ENCODE assay signal across 12 cellular contexts in the genomic region with DNA sequence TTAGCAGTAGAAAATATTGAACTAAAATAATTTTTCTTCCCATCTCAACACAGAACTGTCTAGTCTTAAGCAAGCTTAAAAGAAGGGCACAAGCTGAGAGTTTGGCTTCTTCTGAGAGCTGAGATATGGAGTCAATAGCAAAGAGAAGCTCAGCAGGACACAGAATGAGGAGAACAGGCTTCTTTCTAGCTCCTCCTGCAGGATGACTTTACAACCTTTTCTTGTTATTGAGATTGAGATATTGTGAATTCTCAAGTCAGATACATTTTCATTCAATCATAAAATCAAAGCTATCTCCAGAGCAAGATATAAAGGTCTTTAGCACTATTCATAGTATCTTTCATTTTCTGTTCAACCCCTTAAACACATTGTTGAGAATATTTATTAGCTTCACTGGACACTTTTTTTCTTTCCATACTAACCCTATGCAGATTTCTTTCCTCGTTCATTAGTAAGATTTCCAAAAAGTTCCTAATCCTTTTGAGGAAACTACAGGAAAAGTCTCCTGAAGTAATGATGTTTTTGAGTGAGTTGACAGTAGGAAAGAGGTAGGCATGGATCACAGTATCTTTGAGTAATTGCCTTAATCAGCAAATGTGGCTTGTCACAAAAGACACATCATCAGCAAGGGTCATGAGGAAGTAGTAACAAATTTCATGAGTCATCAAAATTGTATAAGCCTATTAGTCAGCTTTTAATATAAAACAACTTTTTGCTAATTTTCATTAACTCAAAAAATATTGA. TPM values are rescaled to one million over a fixed set of nuclear protein-coding genes. Genes with fewer than 3 reads are reported as not detected.
DNase-seq lines count a peak whose midpoint lies in the region; ATAC-seq lines count a peak whose summit lies in the region.
"Had no signal": no experiment of that assay in that cellular context is flagged by ENCODE, and none has a peak within 500 bp of the region (broad histone marks: within the 10 kb centered on the region; RNA-seq: fewer than 3 reads in every experiment).

No MANE protein-coding gene starts in this region.

- no peaks in the 10 kb centered on the region for H3K9me3 ChIP-seq in mesodermal cell (ENCODE audit: control insufficient read depth, low read length)
- H3K9me3 ChIP-seq: SJCRH30 had no signal

- H3K36me3 ChIP-seq in mesodermal cell (ENCODE audit: control insufficient read depth, insufficient read depth, low read length), result no peaks in the 10 kb centered on the region
- H3K36me3 ChIP-seq: SJCRH30 had no signal

- peak overlapping the region; percentile 36 for H3K27ac ChIP-seq in mesodermal cell (ENCODE audit: low read depth, low read length, severe bottlenecking)
- H3K27ac ChIP-seq: SJCRH30 had no signal

- no CpG with 5 or more reads among the region's 1 CpG for WGBS in mesodermal cell (ENCODE audit: insufficient coverage in 2 of 2), 2 experiments

- no peaks in the 10 kb centered on the region for H3K4me1 ChIP-seq in mesodermal cell (ENCODE audit: control insufficient read depth, insufficient read depth, low read length, poor library complexity, severe bottlenecking)

- ATAC-seq in GM18517 (IDR thresholded peaks at IDR 0.05; ENCODE audit: unreplicated experiment) (no peak), GM21423 (IDR thresholded peaks at IDR 0.05; ENCODE audit: unreplicated experiment) (no peak), HG03097 (IDR thresholded peaks at IDR 0.05; ENCODE audit: low FRiP score, unreplicated experiment) (no peak)
- ATAC-seq: stimulated activated naive CD8-positive, alpha-beta T cell treated with anti-CD3 and anti-CD28 coated beads, Interleukin-15, Interleukin-2, amounts not matched to agents 100 U/mL and 50 U/mL, for 24 hours had no signal

- DNase-seq in EH (ENCODE audit: low read depth) (peak; percentile 36), MV-4-11 (lab: John Stamatoyannopoulos, UW) (peak; percentile 55), astrocyte of the hippocampus (ENCODE audit: low read depth, low spot score) (peak; percentile 16), NCI-H2227 treated with DMSO at 0.1 percent for 48 hours (lab: John Stamatoyannopoulos, UW) (no peak)
- DNase-seq: DMS79 treated with DMSO at 0.1 percent for 48 hours; NCI-H1105; SJCRH30; stimulated activated naive CD8-positive, alpha-beta T cell treated with anti-CD3 and anti-CD28 coated beads, Interleukin-15, Interleukin-2, amounts not matched to agents 100 U/mL and 50 U/mL, for 24 hours had no signal

- H3K4me3 ChIP-seq in mesodermal cell (ENCODE audit: extremely low read depth, insufficient read depth, low read length, poor library complexity, severe bottlenecking), result no peak overlapping the region
- H3K4me3 ChIP-seq: SJCRH30 had no signal

RNA-seq across cellular contexts. Expression of a gene that starts 17.8 kb away (rescaled TPM):
- polyA plus RNA-seq in mesodermal cell (2013, experiment 1 of 2), result 3.8 TPM
- polyA plus RNA-seq in mesodermal cell (2013, experiment 2 of 2), result 2.0 TPM

RNA-seq across cellular contexts. Expression of a gene that starts 42.7 kb away (rescaled TPM):
- polyA plus RNA-seq in mesodermal cell (2013, experiment 1 of 2), result 2.4 TPM
- polyA plus RNA-seq in mesodermal cell (2013, experiment 2 of 2), result 1.4 TPM

RNA-seq across cellular contexts. Expression of a gene that starts 57.8 kb away (rescaled TPM):
- 1.4 TPM for polyA plus RNA-seq in mesodermal cell (2013, experiment 1 of 2)
- 1.0 TPM for polyA plus RNA-seq in mesodermal cell (2013, experiment 2 of 2)
